Comparison of ENCODE assay signal across 18 cellular contexts in genomic region chr14:95307402-95308041, GRCh38. TPM values are rescaled to one million over a fixed set of nuclear protein-coding genes. Genes with fewer than 3 reads are reported as not detected.
DNase-seq lines count a peak whose midpoint lies in the region; ATAC-seq and TF ChIP-seq lines count a peak whose summit lies in the region.
"Had no signal": no experiment of that assay in that cellular context is flagged by ENCODE, and none has a peak within 500 bp of the region (broad histone marks: within the 10 kb centered on the region; RNA-seq: fewer than 3 reads in every experiment).

No MANE protein-coding gene starts in this region.

- peak overlapping the region; percentile 30 for H3K27ac Mint-ChIP-seq in glutamatergic neuron (ENCODE audit: unreplicated experiment)
- H3K27ac Mint-ChIP-seq: CD8-positive, alpha-beta T cell; natural killer cell treated with Interleukin-12 subunit alpha and Interleukin-12 subunit beta and Interleukin-15 and Interleukin-18, amount 100 ng/mL, for 72 hours had no signal

- intact Hi-C loops in lower lobe of right lung (cut with DNase I): no loop called here

- H3K27me3 ChIP-seq in lower lobe of right lung (ENCODE audit: low read depth): no peaks in the 10 kb centered on the region

- H3K36me3 ChIP-seq in lower lobe of right lung: no peaks in the 10 kb centered on the region
- H3K36me3 ChIP-seq: HAP-1 had no signal

- peaks cover 9% of the 10 kb centered on the region for H3K27me3 Mint-ChIP-seq in glutamatergic neuron (ENCODE audit: unreplicated experiment)

- H3K36me3 Mint-ChIP-seq in glutamatergic neuron (ENCODE audit: unreplicated experiment): peaks cover 4% of the 10 kb centered on the region
- H3K36me3 Mint-ChIP-seq: CD8-positive, alpha-beta T cell; natural killer cell treated with Interleukin-12 subunit alpha and Interleukin-12 subunit beta and Interleukin-15 and Interleukin-18, amount 100 ng/mL, for 72 hours had no signal

- TF ChIP-seq CTCF in glutamatergic neuron (IDR thresholded peaks at IDR 0.05; ENCODE audit: partially characterized antibody, unreplicated experiment) (no peak), lower lobe of right lung (IDR thresholded peaks at IDR 0.05) (no peak)

- H3K4me3 ChIP-seq in lower lobe of right lung: no peak overlapping the region
- H3K4me3 ChIP-seq: HAP-1, PC-9 had no signal

- peaks cover 17% of the 10 kb centered on the region for H3K4me1 ChIP-seq in lower lobe of right lung
- H3K4me1 ChIP-seq: HAP-1 had no signal

- peaks cover 8% of the 10 kb centered on the region for H3K9me3 Mint-ChIP-seq in glutamatergic neuron (ENCODE audit: unreplicated experiment)
- H3K9me3 Mint-ChIP-seq: CD8-positive, alpha-beta T cell; natural killer cell treated with Interleukin-12 subunit alpha and Interleukin-12 subunit beta and Interleukin-15 and Interleukin-18, amount 100 ng/mL, for 72 hours had no signal

- H3K27ac ChIP-seq in lower lobe of right lung: peak overlapping the region; percentile 59
- H3K27ac ChIP-seq in temporal lobe (ENCODE audit: low read depth, low read length): peak overlapping the region; percentile 96
- H3K27ac ChIP-seq: PC-9 had no signal

- H3K4me3 Mint-ChIP-seq in glutamatergic neuron (ENCODE audit: unreplicated experiment): no peak overlapping the region
- H3K4me3 Mint-ChIP-seq: CD8-positive, alpha-beta T cell; natural killer cell treated with Interleukin-12 subunit alpha and Interleukin-12 subunit beta and Interleukin-15 and Interleukin-18, amount 100 ng/mL, for 72 hours had no signal

- peaks cover 32% of the 10 kb centered on the region for H3K4me1 Mint-ChIP-seq in glutamatergic neuron (ENCODE audit: low read depth, unreplicated experiment)

- DNase-seq in SIG-M5 treated with dmso at 0.1 percent for 504 hours (lab: John Stamatoyannopoulos, UW; ENCODE audit: unreplicated experiment): peak; percentile 25
- DNase-seq in SIG-M5 (lab: John Stamatoyannopoulos, UW): no peak
- no peak for DNase-seq in glutamatergic neuron
- DNase-seq in lower lobe of right lung: peak; percentile 61
- no peak for DNase-seq in A172 (ENCODE audit: low spot score)
- DNase-seq: CD8-positive, alpha-beta T cell; islet precursor cell; KBM-7; NCI-H1092; NCI-H2107; NCI-H748 treated with DMSO at 0.1 percent for 48 hours; PC-9; SW 1271 had no signal

- H3K9me3 ChIP-seq in lower lobe of right lung: no peaks in the 10 kb centered on the region
- H3K9me3 ChIP-seq: HAP-1 had no signal

- ATAC-seq in lower lobe of right lung (peak; percentile 63 to 75), HG03280 (IDR thresholded peaks at IDR 0.05; ENCODE audit: unreplicated experiment) (no peak), GM21576 (IDR thresholded peaks at IDR 0.05; ENCODE audit: unreplicated experiment) (no peak)
- ATAC-seq: CD8-positive, alpha-beta T cell; natural killer cell treated with Interleukin-12 subunit alpha and Interleukin-12 subunit beta and Interleukin-15 and Interleukin-18, amount 100 ng/mL, for 72 hours had no signal

RNA-seq across cellular contexts. Expression of gene CLMN, which starts 12.2 kb away (rescaled TPM):
- total RNA-seq in glutamatergic neuron (ENCODE audit: unreplicated experiment) (17.6 TPM), lower lobe of right lung (26.8 TPM), temporal lobe (0.98 TPM)
- total RNA-seq in A172 (2014; rRNA removed; shearing (Covaris generic)): 1.5 and 1.8 TPM in 2 replicates

Comparison
In these comparisons a context has a peak if more than half of its experiments do, and no peak if none do; other contexts are left out.
1. DNase-seq: peak in SIG-M5 treated with dmso at 0.1 percent for 504 hours (single experiment) and lower lobe of right lung (single experiment); none in SIG-M5 (single experiment), glutamatergic neuron (single experiment) and A172 (single experiment).
2. ATAC-seq: peak in lower lobe of right lung (2 of 2); none in HG03280 (single experiment) and GM21576 (single experiment).